ENCODE assay signal across 2 cellular contexts in the genomic region with DNA sequence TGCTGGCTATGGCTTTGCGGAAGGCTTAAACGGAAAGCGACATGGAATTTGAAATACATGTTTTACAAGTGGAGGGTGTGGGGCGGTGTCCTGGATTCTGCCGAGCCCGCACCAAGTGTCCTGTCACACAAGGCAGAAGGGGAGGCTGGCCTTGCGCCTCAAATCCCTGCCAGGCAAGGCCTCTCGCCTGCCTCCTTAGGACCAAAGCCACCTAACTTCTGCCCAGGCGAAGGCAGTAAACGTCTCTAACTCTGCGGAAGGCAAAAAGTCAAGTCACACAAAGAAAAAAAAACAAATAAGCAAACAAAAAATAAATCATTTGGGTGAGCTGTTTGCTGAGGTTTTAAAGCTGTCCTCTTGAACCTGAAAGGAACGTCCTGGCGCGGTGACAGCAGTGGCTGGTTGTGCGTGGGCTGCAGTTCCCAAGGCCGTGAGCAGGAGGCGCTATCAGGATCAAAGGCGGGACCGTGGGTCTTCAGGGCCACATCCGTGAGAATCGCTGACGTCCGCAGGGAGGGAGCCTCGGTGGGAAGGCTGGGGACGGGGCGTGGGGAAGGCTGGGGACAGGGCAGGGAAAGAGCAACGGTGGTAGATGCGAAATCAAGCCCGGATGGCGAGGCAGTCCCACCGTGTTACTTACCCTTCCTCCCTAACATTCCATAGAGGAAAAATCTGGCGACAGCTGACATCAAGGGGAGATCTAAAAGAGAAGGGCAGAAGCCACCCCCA.
TF ChIP-seq lines count a peak whose summit lies in the region.

No MANE protein-coding gene starts in this region.

TF ChIP-seq in IMR-90, 13 proteins besides CTCF, POLR2A, EP300 and RAD21:
- no peak for TF ChIP-seq RCOR1 (IDR thresholded peaks at IDR 0.05; ENCODE audit: insufficient replicate concordance, low read length)
- TF ChIP-seq CHD1 (IDR thresholded peaks at IDR 0.05; ENCODE audit: low read depth, low read length): no peak
- no peak for TF ChIP-seq MAZ (IDR thresholded peaks at IDR 0.05; ENCODE audit: borderline replicate concordance, low read depth, low read length)
- TF ChIP-seq, protein P1, sequence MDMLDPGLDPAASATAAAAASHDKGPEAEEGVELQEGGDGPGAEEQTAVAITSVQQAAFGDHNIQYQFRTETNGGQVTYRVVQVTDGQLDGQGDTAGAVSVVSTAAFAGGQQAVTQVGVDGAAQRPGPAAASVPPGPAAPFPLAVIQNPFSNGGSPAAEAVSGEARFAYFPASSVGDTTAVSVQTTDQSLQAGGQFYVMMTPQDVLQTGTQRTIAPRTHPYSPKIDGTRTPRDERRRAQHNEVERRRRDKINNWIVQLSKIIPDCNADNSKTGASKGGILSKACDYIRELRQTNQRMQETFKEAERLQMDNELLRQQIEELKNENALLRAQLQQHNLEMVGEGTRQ (IDR thresholded peaks at IDR 0.05; ENCODE audit: low read depth, low read length): no peak
- TF ChIP-seq, protein P2, sequence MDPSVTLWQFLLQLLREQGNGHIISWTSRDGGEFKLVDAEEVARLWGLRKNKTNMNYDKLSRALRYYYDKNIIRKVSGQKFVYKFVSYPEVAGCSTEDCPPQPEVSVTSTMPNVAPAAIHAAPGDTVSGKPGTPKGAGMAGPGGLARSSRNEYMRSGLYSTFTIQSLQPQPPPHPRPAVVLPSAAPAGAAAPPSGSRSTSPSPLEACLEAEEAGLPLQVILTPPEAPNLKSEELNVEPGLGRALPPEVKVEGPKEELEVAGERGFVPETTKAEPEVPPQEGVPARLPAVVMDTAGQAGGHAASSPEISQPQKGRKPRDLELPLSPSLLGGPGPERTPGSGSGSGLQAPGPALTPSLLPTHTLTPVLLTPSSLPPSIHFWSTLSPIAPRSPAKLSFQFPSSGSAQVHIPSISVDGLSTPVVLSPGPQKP (IDR thresholded peaks at IDR 0.05; ENCODE audit: borderline replicate concordance, low read depth, low read length): no peak
- TF ChIP-seq RFX5 (IDR thresholded peaks at IDR 0.05; ENCODE audit: low read depth, low read length): no peak
- TF ChIP-seq MAFK (IDR thresholded peaks at IDR 0.05; ENCODE audit: low read depth, low read length): no peak
- TF ChIP-seq FOS (IDR thresholded peaks at IDR 0.05; ENCODE audit: low read depth, low read length): no peak
- TF ChIP-seq MXI1 (IDR thresholded peaks at IDR 0.05; ENCODE audit: borderline replicate concordance, low read depth, low read length): no peak
- TF ChIP-seq NFE2L2 (IDR thresholded peaks at IDR 0.05; ENCODE audit: low read depth, low read length): no peak
- no peak for TF ChIP-seq CEBPB (IDR thresholded peaks at IDR 0.05; ENCODE audit: low read depth, low read length)
- no peak for TF ChIP-seq BHLHE40 (IDR thresholded peaks at IDR 0.05; ENCODE audit: low read depth, low read length)
- TF ChIP-seq SMC3 (IDR thresholded peaks at IDR 0.05; ENCODE audit: low read depth, low read length): no peak

TF ChIP-seq in liver, 16 proteins besides CTCF, POLR2A, EP300 and RAD21:
- no peak for TF ChIP-seq JUND (IDR thresholded peaks at IDR 0.05)
- no peak for TF ChIP-seq GABPA (IDR thresholded peaks at IDR 0.05 in 1 of 2, conservative IDR thresholded peaks at IDR 0.05 in 1 of 2)
- no peak for TF ChIP-seq FOXA2 (IDR thresholded peaks at IDR 0.05)
- no peak for TF ChIP-seq NR2F2 (IDR thresholded peaks at IDR 0.05)
- TF ChIP-seq HNF4G (IDR thresholded peaks at IDR 0.05): no peak
- no peak for TF ChIP-seq TAF1 (conservative IDR thresholded peaks at IDR 0.05)
- TF ChIP-seq EGR1 (IDR thresholded peaks at IDR 0.05; ENCODE audit: low read depth in 2 of 2): no peak
- no peak for TF ChIP-seq YY1 (IDR thresholded peaks at IDR 0.05)
- TF ChIP-seq, protein P3, sequence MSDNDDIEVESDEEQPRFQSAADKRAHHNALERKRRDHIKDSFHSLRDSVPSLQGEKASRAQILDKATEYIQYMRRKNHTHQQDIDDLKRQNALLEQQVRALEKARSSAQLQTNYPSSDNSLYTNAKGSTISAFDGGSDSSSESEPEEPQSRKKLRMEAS (IDR thresholded peaks at IDR 0.05): no peak
- TF ChIP-seq, protein P4, sequence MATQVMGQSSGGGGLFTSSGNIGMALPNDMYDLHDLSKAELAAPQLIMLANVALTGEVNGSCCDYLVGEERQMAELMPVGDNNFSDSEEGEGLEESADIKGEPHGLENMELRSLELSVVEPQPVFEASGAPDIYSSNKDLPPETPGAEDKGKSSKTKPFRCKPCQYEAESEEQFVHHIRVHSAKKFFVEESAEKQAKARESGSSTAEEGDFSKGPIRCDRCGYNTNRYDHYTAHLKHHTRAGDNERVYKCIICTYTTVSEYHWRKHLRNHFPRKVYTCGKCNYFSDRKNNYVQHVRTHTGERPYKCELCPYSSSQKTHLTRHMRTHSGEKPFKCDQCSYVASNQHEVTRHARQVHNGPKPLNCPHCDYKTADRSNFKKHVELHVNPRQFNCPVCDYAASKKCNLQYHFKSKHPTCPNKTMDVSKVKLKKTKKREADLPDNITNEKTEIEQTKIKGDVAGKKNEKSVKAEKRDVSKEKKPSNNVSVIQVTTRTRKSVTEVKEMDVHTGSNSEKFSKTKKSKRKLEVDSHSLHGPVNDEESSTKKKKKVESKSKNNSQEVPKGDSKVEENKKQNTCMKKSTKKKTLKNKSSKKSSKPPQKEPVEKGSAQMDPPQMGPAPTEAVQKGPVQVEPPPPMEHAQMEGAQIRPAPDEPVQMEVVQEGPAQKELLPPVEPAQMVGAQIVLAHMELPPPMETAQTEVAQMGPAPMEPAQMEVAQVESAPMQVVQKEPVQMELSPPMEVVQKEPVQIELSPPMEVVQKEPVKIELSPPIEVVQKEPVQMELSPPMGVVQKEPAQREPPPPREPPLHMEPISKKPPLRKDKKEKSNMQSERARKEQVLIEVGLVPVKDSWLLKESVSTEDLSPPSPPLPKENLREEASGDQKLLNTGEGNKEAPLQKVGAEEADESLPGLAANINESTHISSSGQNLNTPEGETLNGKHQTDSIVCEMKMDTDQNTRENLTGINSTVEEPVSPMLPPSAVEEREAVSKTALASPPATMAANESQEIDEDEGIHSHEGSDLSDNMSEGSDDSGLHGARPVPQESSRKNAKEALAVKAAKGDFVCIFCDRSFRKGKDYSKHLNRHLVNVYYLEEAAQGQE (IDR thresholded peaks at IDR 0.05): no peak
- TF ChIP-seq SP1 (IDR thresholded peaks at IDR 0.05): no peak
- no peak for TF ChIP-seq FOXA1 (IDR thresholded peaks at IDR 0.05)
- TF ChIP-seq, protein P5, sequence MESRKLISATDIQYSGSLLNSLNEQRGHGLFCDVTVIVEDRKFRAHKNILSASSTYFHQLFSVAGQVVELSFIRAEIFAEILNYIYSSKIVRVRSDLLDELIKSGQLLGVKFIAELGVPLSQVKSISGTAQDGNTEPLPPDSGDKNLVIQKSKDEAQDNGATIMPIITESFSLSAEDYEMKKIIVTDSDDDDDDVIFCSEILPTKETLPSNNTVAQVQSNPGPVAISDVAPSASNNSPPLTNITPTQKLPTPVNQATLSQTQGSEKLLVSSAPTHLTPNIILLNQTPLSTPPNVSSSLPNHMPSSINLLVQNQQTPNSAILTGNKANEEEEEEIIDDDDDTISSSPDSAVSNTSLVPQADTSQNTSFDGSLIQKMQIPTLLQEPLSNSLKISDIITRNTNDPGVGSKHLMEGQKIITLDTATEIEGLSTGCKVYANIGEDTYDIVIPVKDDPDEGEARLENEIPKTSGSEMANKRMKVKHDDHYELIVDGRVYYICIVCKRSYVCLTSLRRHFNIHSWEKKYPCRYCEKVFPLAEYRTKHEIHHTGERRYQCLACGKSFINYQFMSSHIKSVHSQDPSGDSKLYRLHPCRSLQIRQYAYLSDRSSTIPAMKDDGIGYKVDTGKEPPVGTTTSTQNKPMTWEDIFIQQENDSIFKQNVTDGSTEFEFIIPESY (IDR thresholded peaks at IDR 0.05): no peak
- TF ChIP-seq RXRA (IDR thresholded peaks at IDR 0.05): no peak
TF ChIP-seq in liver: peak in this region for 0.
